Comparison of ENCODE assay signal across 10 cellular contexts in genomic region chr1:32627596-32628162, GRCh38. TPM values are rescaled to one million over a fixed set of nuclear protein-coding genes. Genes with fewer than 3 reads are reported as not detected.
DNase-seq lines count a peak whose midpoint lies in the region; ATAC-seq and TF ChIP-seq lines count a peak whose summit lies in the region.
"Had no signal": no experiment of that assay in that cellular context is flagged by ENCODE, and none has a peak within 500 bp of the region (broad histone marks: within the 10 kb centered on the region; RNA-seq: fewer than 3 reads in every experiment).

No MANE protein-coding gene starts in this region.

- H3K27ac Mint-ChIP-seq in activated CD8-positive, alpha-beta T cell treated with anti-CD3 and anti-CD28 coated beads for 36 hours: peak overlapping the region; percentile 83

- peak; percentile 77 for DNase-seq in AG10803 (ENCODE audit: low read depth)
- peak; percentile 49 for DNase-seq in activated CD8-positive, alpha-beta T cell treated with anti-CD3 and anti-CD28 coated beads for 36 hours
- DNase-seq in brain microvascular endothelial cell: no peak
- DNase-seq in pons (ENCODE audit: low spot score): no peak
- no peak for DNase-seq in ureter (ENCODE audit: low spot score)
- DNase-seq in NCI-H774 (lab: John Stamatoyannopoulos, UW): no peak
- DNase-seq: effector CD4-positive, alpha-beta T cell; NCI-H446 treated with DMSO at 0.1 percent for 48 hours had no signal

- intact Hi-C loops in activated CD8-positive, alpha-beta T cell treated with anti-CD3 and anti-CD28 coated beads for 36 hours (cut with micrococcal nuclease): no loop called here

- CTCF ChIA-PET in activated CD8-positive, alpha-beta T cell treated with anti-CD3 and anti-CD28 coated beads for 36 hours (lab: Charles Lee): no interaction called here

- H3K36me3 Mint-ChIP-seq in activated CD8-positive, alpha-beta T cell treated with anti-CD3 and anti-CD28 coated beads for 36 hours (ENCODE audit: low read depth): peaks cover 44% of the 10 kb centered on the region

- H3K4me3 ChIP-seq in AG10803 (ENCODE audit: low read length) (no peak overlapping the region), brain microvascular endothelial cell (ENCODE audit: low read depth, low read length) (no peak overlapping the region)

- ATAC-seq in GM18907 (IDR thresholded peaks at IDR 0.05; ENCODE audit: unreplicated experiment): peak; percentile 74
- peak; percentile 67 for ATAC-seq in HG02970 (IDR thresholded peaks at IDR 0.05; ENCODE audit: low FRiP score, unreplicated experiment)
- ATAC-seq in activated CD8-positive, alpha-beta T cell treated with anti-CD3 and anti-CD28 coated beads for 36 hours: peak; percentile 56

- peaks cover 3% of the 10 kb centered on the region for H3K9me3 Mint-ChIP-seq in activated CD8-positive, alpha-beta T cell treated with anti-CD3 and anti-CD28 coated beads for 36 hours

- H3K4me1 Mint-ChIP-seq in activated CD8-positive, alpha-beta T cell treated with anti-CD3 and anti-CD28 coated beads for 36 hours (ENCODE audit: low read depth): peaks cover 32% of the 10 kb centered on the region

- TF ChIP-seq CTCF in AG10803 (conservative IDR thresholded peaks at IDR 0.05; ENCODE audit: low read length) (no peak), brain microvascular endothelial cell (IDR thresholded peaks at IDR 0.05; ENCODE audit: low read depth, low read length, missing control alignments) (no peak)
- TF ChIP-seq CTCF in activated CD8-positive, alpha-beta T cell treated with anti-CD3 and anti-CD28 coated beads for 36 hours (IDR thresholded peaks at IDR 0.05): no peak

- no peaks in the 10 kb centered on the region for H3K27me3 ChIP-seq in brain microvascular endothelial cell (replicated peaks)

- POLR2A ChIA-PET in activated CD8-positive, alpha-beta T cell treated with anti-CD3 and anti-CD28 coated beads for 36 hours (lab: Charles Lee): no interaction called here

- in situ Hi-C loops in brain microvascular endothelial cell (cut with HindIII; ENCODE audit: low pct_ligation_motif_present, low sequenced_read_pairs): no loop called here

- H3K27me3 Mint-ChIP-seq in activated CD8-positive, alpha-beta T cell treated with anti-CD3 and anti-CD28 coated beads for 36 hours: no peaks in the 10 kb centered on the region

- H3K27ac ChIP-seq in brain microvascular endothelial cell: no peak overlapping the region

- H3K36me3 ChIP-seq in brain microvascular endothelial cell (replicated peaks): peaks cover 6% of the 10 kb centered on the region

- H3K4me3 Mint-ChIP-seq in activated CD8-positive, alpha-beta T cell treated with anti-CD3 and anti-CD28 coated beads for 36 hours: peak overlapping the region; percentile 34

RNA-seq across cellular contexts. Expression of gene ZBTB8OS, which starts 22.7 kb away (rescaled TPM):
- total RNA-seq in activated CD8-positive, alpha-beta T cell treated with anti-CD3 and anti-CD28 coated beads for 36 hours: 10 to 100 TPM; 53.4 to 57.6 TPM
- total RNA-seq in ureter: 48.8 TPM

RNA-seq across cellular contexts. Expression of gene RBBP4, which starts 23.3 kb away (rescaled TPM):
- 100 to 1,000 TPM; 308 to 318 TPM for total RNA-seq in activated CD8-positive, alpha-beta T cell treated with anti-CD3 and anti-CD28 coated beads for 36 hours
- 213 TPM for total RNA-seq in ureter

Comparison
In these comparisons a context has a peak if more than half of its experiments do, and no peak if none do; other contexts are left out.
1. DNase-seq: peak in AG10803 (single experiment) and activated CD8-positive, alpha-beta T cell treated with anti-CD3 and anti-CD28 coated beads for 36 hours (single experiment); none in brain microvascular endothelial cell (single experiment), pons (single experiment), ureter (single experiment) and NCI-H774 (single experiment).
2. Peak in every context shown above with its lines, with median percentiles within 50 percentile points of each other: ATAC-seq.